Comparison of ENCODE assay signal across 1 cellular context in the genomic region with DNA sequence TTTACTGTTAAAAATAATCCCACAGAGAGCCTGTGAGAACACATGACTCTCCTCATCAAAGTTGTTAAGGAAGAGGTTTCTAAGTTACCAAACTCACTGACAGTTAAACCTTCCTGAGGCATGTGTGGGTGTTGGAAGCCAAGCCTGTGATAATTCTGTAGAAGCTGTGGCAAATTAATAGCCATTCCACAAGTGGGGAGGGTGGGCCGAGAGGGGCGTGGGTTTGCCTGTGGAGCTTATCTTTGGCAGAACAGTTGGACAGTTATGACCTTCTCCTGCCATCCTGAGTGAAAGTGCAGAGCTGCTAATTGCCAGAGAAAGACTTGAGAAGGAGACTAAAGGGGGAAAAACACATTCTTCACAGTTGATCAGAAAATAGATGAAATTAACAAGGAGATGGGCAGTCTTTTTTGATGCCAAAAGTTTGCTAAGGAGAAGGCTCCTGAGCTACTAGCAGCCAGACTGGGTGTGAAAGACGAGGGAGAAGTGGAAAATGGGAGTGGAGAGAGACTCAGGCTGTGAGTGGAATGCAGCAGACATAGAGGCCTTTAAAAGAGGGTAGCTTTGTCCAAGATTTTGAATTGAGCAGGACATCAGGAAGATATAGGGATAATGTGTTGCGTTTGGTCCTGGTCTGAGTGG.
A peak's percentile ranks its signal among the peaks of the same experiment; 100 is the strongest.
TF ChIP-seq lines count a peak whose summit lies in the region.

No MANE protein-coding gene starts in this region.

TF ChIP-seq in K562, 482 proteins besides CTCF, POLR2A, EP300 and RAD21 (continued from another document and continues in another):
- TF ChIP-seq, protein P1, sequence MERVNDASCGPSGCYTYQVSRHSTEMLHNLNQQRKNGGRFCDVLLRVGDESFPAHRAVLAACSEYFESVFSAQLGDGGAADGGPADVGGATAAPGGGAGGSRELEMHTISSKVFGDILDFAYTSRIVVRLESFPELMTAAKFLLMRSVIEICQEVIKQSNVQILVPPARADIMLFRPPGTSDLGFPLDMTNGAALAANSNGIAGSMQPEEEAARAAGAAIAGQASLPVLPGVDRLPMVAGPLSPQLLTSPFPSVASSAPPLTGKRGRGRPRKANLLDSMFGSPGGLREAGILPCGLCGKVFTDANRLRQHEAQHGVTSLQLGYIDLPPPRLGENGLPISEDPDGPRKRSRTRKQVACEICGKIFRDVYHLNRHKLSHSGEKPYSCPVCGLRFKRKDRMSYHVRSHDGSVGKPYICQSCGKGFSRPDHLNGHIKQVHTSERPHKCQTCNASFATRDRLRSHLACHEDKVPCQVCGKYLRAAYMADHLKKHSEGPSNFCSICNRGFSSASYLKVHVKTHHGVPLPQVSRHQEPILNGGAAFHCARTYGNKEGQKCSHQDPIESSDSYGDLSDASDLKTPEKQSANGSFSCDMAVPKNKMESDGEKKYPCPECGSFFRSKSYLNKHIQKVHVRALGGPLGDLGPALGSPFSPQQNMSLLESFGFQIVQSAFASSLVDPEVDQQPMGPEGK (CRISPR knock-in tag; IDR thresholded peaks at IDR 0.05; ENCODE audit: borderline replicate concordance) = no peak
- TF ChIP-seq TFAM (CRISPR knock-in tag; conservative IDR thresholded peaks at IDR 0.05) (no peak), HES1 (IDR thresholded peaks at IDR 0.05; ENCODE audit: low read depth) (no peak), MCM3 (IDR thresholded peaks at IDR 0.05) (no peak), MEIS2 (IDR thresholded peaks at IDR 0.05; ENCODE audit: partially characterized antibody) (no peak), ZNF184 (CRISPR knock-in tag; IDR thresholded peaks at IDR 0.05) (no peak), ASH1L (IDR thresholded peaks at IDR 0.05; ENCODE audit: borderline replicate concordance, low read depth, partially characterized antibody) (no peak), SMAD1 (IDR thresholded peaks at IDR 0.05; ENCODE audit: low read depth, low read length, partially characterized antibody) (peak; percentile 57), KLF16 (IDR thresholded peaks at IDR 0.05) (peak; percentile 70), ZNF274 (IDR thresholded peaks at IDR 0.05; ENCODE audit: borderline replicate concordance, low read depth, low read length) (no peak), L3MBTL2 (IDR thresholded peaks at IDR 0.05) (no peak), ZNF140 (CRISPR knock-in tag; IDR thresholded peaks at IDR 0.05) (no peak), PHF20 (IDR thresholded peaks at IDR 0.05; ENCODE audit: partially characterized antibody) (peak; percentile 24), HNRNPK (IDR thresholded peaks at IDR 0.05; ENCODE audit: low read depth, low read length, poor library complexity, severe bottlenecking) (no peak), RFX1 (IDR thresholded peaks at IDR 0.05) (no peak; the same call in 1 of the 2 replicates), U2AF1 (optimal IDR thresholded peaks at IDR 0.05; ENCODE audit: low read depth, low read length) (no peak), BRD4 (IDR thresholded peaks at IDR 0.05) (no peak), FIP1L1 (IDR thresholded peaks at IDR 0.05; ENCODE audit: low read depth, low read length, poor library complexity, severe bottlenecking) (no peak), SREBF1 (IDR thresholded peaks at IDR 0.05; ENCODE audit: borderline replicate concordance, low read depth, low read length) (no peak), SLC30A9 (CRISPR knock-in tag; IDR thresholded peaks at IDR 0.05) (no peak), FUS (optimal IDR thresholded peaks at IDR 0.05; ENCODE audit: low read depth, low read length) (no peak), ZNF3 (CRISPR knock-in tag; IDR thresholded peaks at IDR 0.05) (no peak), FOXP4 (CRISPR knock-in tag; IDR thresholded peaks at IDR 0.05; ENCODE audit: borderline replicate concordance) (no peak), IFI16 (CRISPR knock-in tag; IDR thresholded peaks at IDR 0.05) (no peak), ZNF174 (CRISPR knock-in tag; IDR thresholded peaks at IDR 0.05) (peak; percentile 17; the same call in 1 of the 2 replicates), RBM39 (optimal IDR thresholded peaks at IDR 0.05; ENCODE audit: low read depth, low read length) (no peak), FOSL1 (tag; conservative IDR thresholded peaks at IDR 0.05) (no peak; the same call in 1 of the 2 replicates), SMARCA5 (IDR thresholded peaks at IDR 0.05) (peak; percentile 74; the same call in 1 of the 2 replicates), BRF2 (IDR thresholded peaks at IDR 0.05; ENCODE audit: borderline replicate concordance, insufficient read depth, insufficient read length) (no peak), TOE1 (IDR thresholded peaks at IDR 0.05; ENCODE audit: borderline replicate concordance) (no peak), TOE1 (CRISPR knock-in tag; IDR thresholded peaks at IDR 0.05; ENCODE audit: borderline replicate concordance, low read depth) (no peak), AFF4 (CRISPR knock-in tag; IDR thresholded peaks at IDR 0.05) (no peak), SETDB1 (IDR thresholded peaks at IDR 0.05; ENCODE audit: low read length) (no peak), SAFB2 (IDR thresholded peaks at IDR 0.05; ENCODE audit: borderline replicate concordance, low read depth, low read length, severe bottlenecking) (no peak), TEAD2 (tag; IDR thresholded peaks at IDR 0.05) (no peak), RBM22 (IDR thresholded peaks at IDR 0.05; ENCODE audit: low read depth, low read length, poor library complexity, severe bottlenecking) (no peak), SIN3A (IDR thresholded peaks at IDR 0.05; ENCODE audit: borderline replicate concordance in 2 of 2, control insufficient read depth in 1 of 2, low read depth in 2 of 2, low read length in 2 of 2) (0 out of 4 replicates have a peak, but pooled peaks of 1 of the 2 experiments have one; percentile 6), GTF2F1 (IDR thresholded peaks at IDR 0.05; ENCODE audit: low read depth, low read length) (no peak), ARNT (IDR thresholded peaks at IDR 0.05) (peak in 1 of 2 experiments; percentile 17; a peak in 1 of 4 replicates), ZFP30 (CRISPR knock-in tag; IDR thresholded peaks at IDR 0.05; ENCODE audit: borderline replicate concordance) (no peak)
- TF ChIP-seq, protein P2, sequence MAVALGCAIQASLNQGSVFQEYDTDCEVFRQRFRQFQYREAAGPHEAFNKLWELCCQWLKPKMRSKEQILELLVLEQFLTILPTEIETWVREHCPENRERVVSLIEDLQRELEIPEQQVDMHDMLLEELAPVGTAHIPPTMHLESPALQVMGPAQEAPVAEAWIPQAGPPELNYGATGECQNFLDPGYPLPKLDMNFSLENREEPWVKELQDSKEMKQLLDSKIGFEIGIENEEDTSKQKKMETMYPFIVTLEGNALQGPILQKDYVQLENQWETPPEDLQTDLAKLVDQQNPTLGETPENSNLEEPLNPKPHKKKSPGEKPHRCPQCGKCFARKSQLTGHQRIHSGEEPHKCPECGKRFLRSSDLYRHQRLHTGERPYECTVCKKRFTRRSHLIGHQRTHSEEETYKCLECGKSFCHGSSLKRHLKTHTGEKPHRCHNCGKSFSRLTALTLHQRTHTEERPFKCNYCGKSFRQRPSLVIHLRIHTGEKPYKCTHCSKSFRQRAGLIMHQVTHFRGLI (CRISPR knock-in tag; IDR thresholded peaks at IDR 0.05) = no peak
- TF ChIP-seq, protein P3, sequence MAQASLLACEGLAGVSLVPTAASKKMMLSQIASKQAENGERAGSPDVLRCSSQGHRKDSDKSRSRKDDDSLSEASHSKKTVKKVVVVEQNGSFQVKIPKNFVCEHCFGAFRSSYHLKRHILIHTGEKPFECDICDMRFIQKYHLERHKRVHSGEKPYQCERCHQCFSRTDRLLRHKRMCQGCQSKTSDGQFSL (CRISPR knock-in tag; IDR thresholded peaks at IDR 0.05) = no peak
- TF ChIP-seq, protein P3 (tag; IDR thresholded peaks at IDR 0.05) = peak in 1 of 2 experiments; percentile 16; a peak in 1 of 4 replicates
